ENCODE assay signal across 8 cellular contexts in the genomic region with DNA sequence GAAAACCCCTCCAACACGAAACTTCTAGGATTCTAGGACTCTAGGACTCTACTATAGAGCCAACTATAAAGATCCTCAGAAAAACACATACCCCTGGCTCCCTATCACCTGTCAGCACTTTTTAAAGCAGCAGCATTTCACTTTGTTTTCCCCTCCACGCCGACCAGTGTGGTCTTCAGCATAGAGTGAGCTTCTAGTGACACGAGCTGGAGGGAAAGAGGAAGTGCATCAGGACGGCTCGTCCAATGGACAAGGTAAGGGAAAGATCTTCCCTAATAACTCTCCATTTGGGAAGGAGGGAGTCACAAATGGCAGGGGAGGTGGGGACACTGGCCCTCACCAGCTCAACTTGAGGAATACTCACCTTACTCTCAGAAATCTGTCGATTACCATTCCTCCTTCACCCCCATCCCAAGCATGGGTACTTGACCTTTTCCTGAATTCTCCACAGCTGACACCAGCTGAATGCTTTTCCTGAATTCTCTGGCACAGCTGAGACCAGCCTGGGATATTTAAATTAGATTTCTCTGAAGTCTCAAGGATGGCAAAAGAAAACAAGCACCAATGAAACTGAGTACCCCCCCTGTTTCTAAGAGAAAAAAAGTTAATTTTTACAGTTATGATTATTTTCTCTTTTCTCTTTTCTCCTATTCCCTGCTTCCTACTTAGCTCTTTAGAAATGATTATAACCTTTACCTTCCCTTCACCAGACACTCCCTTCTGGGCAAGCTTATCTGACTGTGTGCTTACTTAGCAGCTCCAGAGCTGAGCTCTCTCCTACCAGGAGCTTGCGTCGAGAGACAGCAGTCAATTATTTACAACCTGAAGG. TPM values are rescaled to one million over a fixed set of nuclear protein-coding genes. Genes with fewer than 3 reads are reported as not detected.
DNase-seq lines count a peak whose midpoint lies in the region; FAIRE-seq and TF ChIP-seq lines count a peak whose summit lies in the region.

No MANE protein-coding gene starts in this region.

- H3K36me3 ChIP-seq in astrocyte (ENCODE audit: insufficient read depth, low read length) (no peaks in the 10 kb centered on the region), hepatocyte (replicated peaks; ENCODE audit: insufficient read depth, low read depth) (no peaks in the 10 kb centered on the region), smooth muscle cell (ENCODE audit: low read depth) (no peaks in the 10 kb centered on the region)

- TF ChIP-seq CTCF in GM12872 (IDR thresholded peaks at IDR 0.05; ENCODE audit: insufficient read depth, low read depth, low read length) (peak; percentile 33; the same call in 2 of the 3 replicates), astrocyte (IDR thresholded peaks at IDR 0.05; ENCODE audit: insufficient read depth, low read depth, low read length) (peak; percentile 77), hepatocyte (IDR thresholded peaks at IDR 0.05; ENCODE audit: poor library complexity) (peak; percentile 73), smooth muscle cell (IDR thresholded peaks at IDR 0.05; ENCODE audit: borderline replicate concordance, insufficient read depth, poor library complexity, severe bottlenecking) (peak; percentile 66)

- H3K9ac ChIP-seq in astrocyte (ENCODE audit: low read length) = no peak overlapping the region
- H3K9ac ChIP-seq in smooth muscle cell (ENCODE audit: low read depth) = no peak overlapping the region

- H3K4me1 ChIP-seq in astrocyte (ENCODE audit: insufficient read depth, low read length) (no peaks in the 10 kb centered on the region), hepatocyte (ENCODE audit: insufficient read depth) (peaks cover 18% of the 10 kb centered on the region), smooth muscle cell (ENCODE audit: low read depth) (peaks cover 7% of the 10 kb centered on the region)

- no peaks in the 10 kb centered on the region for H3F3A ChIP-seq in smooth muscle cell (ENCODE audit: low read depth)

- no peak overlapping the region for H2AFZ ChIP-seq in astrocyte (ENCODE audit: low read depth, low read length)
- H2AFZ ChIP-seq in hepatocyte = no peak overlapping the region
- H2AFZ ChIP-seq in smooth muscle cell (ENCODE audit: low read depth) = no peak overlapping the region

- no peaks in the 10 kb centered on the region for H3K9me3 Mint-ChIP-seq in astrocyte (ENCODE audit: unreplicated experiment)

- H3K27me3 ChIP-seq in astrocyte (ENCODE audit: insufficient read depth, low read length) (peaks cover 49% of the 10 kb centered on the region), hepatocyte (no peaks in the 10 kb centered on the region), smooth muscle cell (ENCODE audit: low read depth) (peaks cover 10% of the 10 kb centered on the region)

- H3K9me3 ChIP-seq in astrocyte (ENCODE audit: insufficient read depth, low read depth, low read length) (no peaks in the 10 kb centered on the region), hepatocyte (ENCODE audit: low read depth) (no peaks in the 10 kb centered on the region), smooth muscle cell (replicated peaks; ENCODE audit: low read depth) (no peaks in the 10 kb centered on the region)

- DNase-seq in AG08396 (ENCODE audit: low spot score) (peak; percentile 69), NCI-H345 (lab: John Stamatoyannopoulos, UW) (peak; percentile 64), astrocyte (ENCODE audit: low read depth) (peak; percentile 26), hepatocyte (ENCODE audit: low spot score) (peak; percentile 71), smooth muscle cell (lab: John Stamatoyannopoulos, UW; ENCODE audit: unreplicated experiment) (no peak), GM19238 (ENCODE audit: insufficient read length, low spot score) (no peak)
- DNase-seq in activated T-cell treated with anti-CD3 and anti-CD28 coated beads, Interleukin-2, amount 50 U/mL, for 48 hours = no peak

- no peak overlapping the region for H3K4me2 ChIP-seq in astrocyte (ENCODE audit: low read length)
- H3K4me2 ChIP-seq in hepatocyte = peak overlapping the region; percentile 52
- H3K4me2 ChIP-seq in smooth muscle cell = no peak overlapping the region

- no peak overlapping the region for H3K27ac Mint-ChIP-seq in astrocyte (ENCODE audit: unreplicated experiment)

- WGBS in hepatocyte (ENCODE audit: low lambda C conversion rate, missing lambda C conversion rate) = 17% methylated on average over 9 of the region's 9 CpGs
- WGBS in smooth muscle cell (ENCODE audit: low lambda C conversion rate) = 32% methylated on average over 9 of the region's 9 CpGs

- FAIRE-seq in astrocyte (lab: Jason Lieb, UNC) = no peak

- H3K4me3 ChIP-seq in astrocyte (ENCODE audit: insufficient read depth, low read depth, low read length) (no peak overlapping the region), hepatocyte (no peak overlapping the region), smooth muscle cell (no peak overlapping the region)

- H3K79me2 ChIP-seq in astrocyte (ENCODE audit: insufficient read depth, low read length) (no peaks in the 10 kb centered on the region), hepatocyte (no peaks in the 10 kb centered on the region), smooth muscle cell (ENCODE audit: low read depth) (no peaks in the 10 kb centered on the region)

- H3K27ac ChIP-seq in astrocyte (ENCODE audit: low read depth, low read length) (no peak overlapping the region), hepatocyte (peak overlapping the region; percentile 72), smooth muscle cell (ENCODE audit: low read depth) (no peak overlapping the region)

- H4K20me1 ChIP-seq in astrocyte (ENCODE audit: insufficient read depth, low read length) (peaks cover 4% of the 10 kb centered on the region), hepatocyte (ENCODE audit: insufficient read depth, poor library complexity, severe bottlenecking) (no peaks in the 10 kb centered on the region), smooth muscle cell (ENCODE audit: low read depth) (no peaks in the 10 kb centered on the region)

- no peaks in the 10 kb centered on the region for H3K36me3 Mint-ChIP-seq in astrocyte (ENCODE audit: low read depth, unreplicated experiment)

- no peak overlapping the region for H3K4me3 Mint-ChIP-seq in astrocyte (ENCODE audit: unreplicated experiment)

- peaks cover 22% of the 10 kb centered on the region for H3K27me3 Mint-ChIP-seq in astrocyte (ENCODE audit: low read depth, unreplicated experiment)

- no peaks in the 10 kb centered on the region for H3K9me2 ChIP-seq in hepatocyte (replicated peaks; ENCODE audit: insufficient read depth)

- no peaks in the 10 kb centered on the region for H3K4me1 Mint-ChIP-seq in astrocyte (ENCODE audit: low read depth, unreplicated experiment)

RNA-seq across cellular contexts. Expression of a gene that starts 33.3 kb away (rescaled TPM):
- 394 and 527 TPM in 2 replicates for total RNA-seq in astrocyte
- 115 and 150 TPM in 2 replicates for total RNA-seq in hepatocyte
- polyA plus RNA-seq in hepatocyte = 366 and 385 TPM in 2 replicates
- 397 and 495 TPM in 2 replicates for total RNA-seq in smooth muscle cell
- polyA plus RNA-seq in smooth muscle cell = 588 and 814 TPM in 2 replicates

Comparison
In these comparisons a context has a peak if more than half of its experiments do, and no peak if none do; other contexts are left out.
1. DNase-seq: peak in AG08396 (single experiment), NCI-H345 (single experiment), astrocyte (single experiment) and hepatocyte (single experiment); none in smooth muscle cell (single experiment), GM19238 (single experiment) and activated T-cell treated with anti-CD3 and anti-CD28 coated beads, Interleukin-2, amount 50 U/mL, for 48 hours (0 of 2).
2. Peak in every context shown above with its lines, with median percentiles within 50 percentile points of each other: CTCF ChIP-seq.